ENCODE assay signal across 31 cellular contexts in the genomic region with DNA sequence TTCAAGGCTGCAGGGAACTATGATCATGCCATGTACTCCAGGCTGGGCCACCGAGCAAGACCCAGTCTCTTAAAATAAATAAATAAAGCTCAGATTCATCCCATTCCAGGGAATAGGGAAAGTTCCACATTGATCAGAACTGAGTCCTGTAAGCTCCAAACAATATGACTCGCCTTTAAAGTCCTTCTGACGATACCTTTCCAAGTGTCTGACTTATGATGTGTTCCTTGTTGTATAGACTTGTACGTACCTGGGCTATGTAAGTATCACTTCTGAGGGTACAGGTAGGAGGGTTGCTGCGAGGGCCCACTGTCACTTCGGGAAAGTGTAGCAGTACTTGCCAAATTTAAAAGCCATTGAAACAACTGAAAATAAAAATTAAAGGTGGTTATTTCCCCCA.
"Had no signal": no experiment of that assay in that cellular context is flagged by ENCODE, and none has a peak within 500 bp of the region (broad histone marks: within the 10 kb centered on the region; RNA-seq: fewer than 3 reads in every experiment).

No MANE protein-coding gene starts in this region.

- DNase-seq: activated CD4-positive, alpha-beta memory T cell treated with anti-CD3 and anti-CD28 coated beads for 36 hours; activated CD4-positive, alpha-beta T cell treated with anti-CD3 and anti-CD28 coated beads for 36 hours; activated CD4-positive, alpha-beta T cell treated with anti-CD3 and anti-CD28 coated beads, Interleukin-2, amount 10 ng/mL, durations not matched to agents 24 days and 14 days; activated CD4-positive, CD25-positive, alpha-beta regulatory T cell; activated CD4-positive, CD25-positive, alpha-beta regulatory T cell treated with anti-CD3 and anti-CD28 coated beads, Interleukin-2, amount 50 U/mL, for 72 hours; activated CD8-positive, alpha-beta memory T cell treated with anti-CD3 and anti-CD28 coated beads, Interleukin-2, amount 10 ng/mL, durations not matched to agents 7 days and 5 days; activated CD8-positive, alpha-beta memory T cell treated with anti-CD3 and anti-CD28 coated beads, Interleukin-2, amount 50 U/mL, for 4 hours; activated CD8-positive, alpha-beta T cell treated with anti-CD3 and anti-CD28 coated beads, Interleukin-2, amount 10 ng/mL, durations not matched to agents 7 days and 5 days; activated gamma-delta T cell; activated naive CD4-positive, alpha-beta T cell; activated naive CD4-positive, alpha-beta T cell treated with anti-CD3 and anti-CD28 coated beads, Interleukin-2, amount 50 U/mL, for 16 hours; activated T-cell treated with anti-CD3 and anti-CD28 coated beads, Interleukin-2, amount 50 U/mL, for 1 hour; activated T-cell treated with anti-CD3 and anti-CD28 coated beads, Interleukin-2, amount 50 U/mL, for 48 hours; amniotic stem cell; anterior cingulate cortex; brain microvascular endothelial cell; central memory CD4-positive, alpha-beta T cell; cerebellar nuclear complex; colonic mucosa; effector CD8-positive, alpha-beta T cell; erythroblast; esophagus squamous epithelium; head of caudate nucleus; T-helper 2 cell had no signal

- H3K9me3 ChIP-seq: colonic mucosa had no signal

- H3K4me1 ChIP-seq: colonic mucosa had no signal

- H3K27me3 ChIP-seq: brain microvascular endothelial cell, cardiac muscle cell, colonic mucosa, esophagus squamous epithelium had no signal

- H3K4me3 ChIP-seq: cardiac muscle cell, colonic mucosa, esophagus squamous epithelium had no signal

- ATAC-seq: activated CD4-positive, alpha-beta T cell treated with anti-CD3 and anti-CD28 coated beads for 36 hours; activated CD8-positive, alpha-beta memory T cell treated with anti-CD3 and anti-CD28 coated beads, Interleukin-2, amount 10 ng/mL, durations not matched to agents 7 days and 5 days; activated CD8-positive, alpha-beta T cell treated with anti-CD3 and anti-CD28 coated beads, Interleukin-2, amount 10 ng/mL, durations not matched to agents 7 days and 5 days had no signal

- FAIRE-seq: astrocyte, endometrium, endothelial cell of umbilical vein, frontal cortex had no signal

- H3K4me1 Mint-ChIP-seq: activated CD4-positive, alpha-beta T cell treated with anti-CD3 and anti-CD28 coated beads, Interleukin-2, amount 10 ng/mL, durations not matched to agents 24 days and 14 days had no signal

- H3K27ac ChIP-seq: brain microvascular endothelial cell, cardiac muscle cell, colonic mucosa, esophagus squamous epithelium had no signal

- H3K36me3 ChIP-seq: brain microvascular endothelial cell, cardiac muscle cell, colonic mucosa, esophagus squamous epithelium had no signal

- H3K4me3 Mint-ChIP-seq: activated CD4-positive, alpha-beta memory T cell treated with anti-CD3 and anti-CD28 coated beads for 36 hours; activated CD4-positive, alpha-beta T cell treated with anti-CD3 and anti-CD28 coated beads for 36 hours; activated CD4-positive, alpha-beta T cell treated with anti-CD3 and anti-CD28 coated beads, Interleukin-2, amount 10 ng/mL, durations not matched to agents 24 days and 14 days; activated CD8-positive, alpha-beta memory T cell treated with anti-CD3 and anti-CD28 coated beads, Interleukin-2, amount 10 ng/mL, durations not matched to agents 7 days and 5 days; activated CD8-positive, alpha-beta T cell treated with anti-CD3 and anti-CD28 coated beads, Interleukin-2, amount 10 ng/mL, durations not matched to agents 7 days and 5 days; activated naive CD8-positive, alpha-beta T cell; activated T-helper 1 cell treated with anti-CD3 and anti-CD28 coated beads, Interleukin-12 subunit alpha, Interleukin-12 subunit beta, Interleukin-2, Interleukin-4 antibody, amounts not matched to agents 30 ng/mL and 10 ng/mL and 1 ng/mL, durations not matched to agents 14 hours and 24 hours and 36 hours had no signal

- H3K27ac Mint-ChIP-seq: activated CD4-positive, alpha-beta memory T cell treated with anti-CD3 and anti-CD28 coated beads for 36 hours; activated CD4-positive, alpha-beta T cell treated with anti-CD3 and anti-CD28 coated beads for 36 hours; activated CD4-positive, alpha-beta T cell treated with anti-CD3 and anti-CD28 coated beads, Interleukin-2, amount 10 ng/mL, durations not matched to agents 24 days and 14 days; activated CD8-positive, alpha-beta memory T cell treated with anti-CD3 and anti-CD28 coated beads, Interleukin-2, amount 10 ng/mL, durations not matched to agents 7 days and 5 days; activated CD8-positive, alpha-beta T cell treated with anti-CD3 and anti-CD28 coated beads, Interleukin-2, amount 10 ng/mL, durations not matched to agents 7 days and 5 days; activated naive CD8-positive, alpha-beta T cell; activated T-helper 1 cell treated with anti-CD3 and anti-CD28 coated beads, Interleukin-12 subunit alpha, Interleukin-12 subunit beta, Interleukin-2, Interleukin-4 antibody, amounts not matched to agents 30 ng/mL and 10 ng/mL and 1 ng/mL, durations not matched to agents 14 hours and 24 hours and 36 hours had no signal

- H3K27me3 Mint-ChIP-seq: activated CD4-positive, alpha-beta memory T cell treated with anti-CD3 and anti-CD28 coated beads for 36 hours; activated CD4-positive, alpha-beta T cell treated with anti-CD3 and anti-CD28 coated beads for 36 hours; activated CD4-positive, alpha-beta T cell treated with anti-CD3 and anti-CD28 coated beads, Interleukin-2, amount 10 ng/mL, durations not matched to agents 24 days and 14 days; activated CD8-positive, alpha-beta memory T cell treated with anti-CD3 and anti-CD28 coated beads, Interleukin-2, amount 10 ng/mL, durations not matched to agents 7 days and 5 days; activated naive CD8-positive, alpha-beta T cell had no signal
